Comparison of ENCODE assay signal across 1 cellular context in the genomic region with DNA sequence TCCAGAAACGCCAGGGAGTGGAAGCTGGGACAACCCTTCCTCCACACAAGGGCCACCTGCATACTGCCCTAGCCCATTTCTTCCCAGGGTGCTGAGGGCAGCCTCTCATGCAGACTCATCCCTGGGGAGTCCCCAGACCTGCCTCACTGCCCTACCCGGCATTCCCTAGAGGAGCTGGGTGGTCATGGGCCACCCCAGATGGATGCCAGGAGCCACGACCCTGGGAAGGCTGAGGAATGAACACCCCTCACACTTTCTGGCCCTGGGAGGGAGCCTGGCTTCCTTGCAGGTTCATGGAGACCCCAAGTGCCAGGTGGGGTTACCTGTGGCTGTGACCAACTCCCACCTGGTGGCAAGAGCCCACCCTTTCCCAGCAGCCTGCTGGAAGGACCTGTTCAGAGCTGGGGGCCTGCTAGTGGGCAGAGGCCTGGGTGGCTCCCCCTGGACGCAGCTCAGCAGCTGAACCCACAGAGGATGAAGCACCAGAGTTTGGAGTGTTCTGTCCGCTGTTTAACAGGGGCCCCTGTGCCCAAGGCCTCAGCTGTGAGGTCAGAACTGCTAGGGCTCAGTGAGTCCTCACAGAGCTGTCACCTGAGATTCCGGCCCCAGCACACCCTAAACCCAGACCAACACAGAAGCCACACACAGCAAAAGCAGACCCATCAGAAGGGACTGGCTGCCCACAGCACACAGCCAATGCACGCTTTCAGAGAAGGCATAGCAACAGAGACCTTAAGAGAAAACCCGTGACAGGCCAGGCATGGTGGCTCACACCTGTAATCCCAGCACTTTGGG.
TF ChIP-seq lines count a peak whose summit lies in the region.

No MANE protein-coding gene starts in this region.

TF ChIP-seq in K562, 482 proteins besides CTCF, POLR2A, EP300 and RAD21 (continues in another document):
- TF ChIP-seq MTA1 (IDR thresholded peaks at IDR 0.05; ENCODE audit: borderline replicate concordance) (no peak), MED1 (CRISPR knock-in tag; IDR thresholded peaks at IDR 0.05; ENCODE audit: borderline replicate concordance) (no peak), SMARCA5 (IDR thresholded peaks at IDR 0.05) (no peak), POLR2G (IDR thresholded peaks at IDR 0.05; ENCODE audit: low read depth, low read length) (peak; percentile 85), SP1 (CRISPR knock-in tag; IDR thresholded peaks at IDR 0.05) (no peak), POLR2AphosphoS2 (IDR thresholded peaks at IDR 0.05; ENCODE audit: low read length) (peak; percentile 86), HMG20A (CRISPR knock-in tag; conservative IDR thresholded peaks at IDR 0.05) (no peak), HMGN3 (IDR thresholded peaks at IDR 0.05; ENCODE audit: borderline replicate concordance, extremely low read depth, insufficient read length, low read depth, low read length) (no peak), ZNF263 (CRISPR knock-in tag; IDR thresholded peaks at IDR 0.05; ENCODE audit: borderline replicate concordance) (0 out of 2 replicates have a peak, but pooled peaks have one; percentile 50), SMAD3 (CRISPR knock-in tag; conservative IDR thresholded peaks at IDR 0.05) (0 out of 2 replicates have a peak, but pooled peaks have one; percentile 10), ELF1 (tag; IDR thresholded peaks at IDR 0.05) (no peak), ZNF165 (CRISPR knock-in tag; IDR thresholded peaks at IDR 0.05; ENCODE audit: borderline replicate concordance) (no peak), XRCC3 (IDR thresholded peaks at IDR 0.05) (no peak), SRSF9 (IDR thresholded peaks at IDR 0.05; ENCODE audit: borderline replicate concordance, low read depth, low read length) (no peak), RBFOX2 (IDR thresholded peaks at IDR 0.05; ENCODE audit: low read depth, low read length) (peak; percentile 79), SNRNP70 (optimal IDR thresholded peaks at IDR 0.05; ENCODE audit: low read depth, low read length) (peak; percentile 61), SUPT5H (IDR thresholded peaks at IDR 0.05) (peak; percentile 70), POLR2B (IDR thresholded peaks at IDR 0.05; ENCODE audit: low read depth, partially characterized antibody) (peak; percentile 15), NFIC (IDR thresholded peaks at IDR 0.05) (0 out of 2 replicates have a peak, but pooled peaks have one; percentile 2), ZNF57 (CRISPR knock-in tag; IDR thresholded peaks at IDR 0.05) (no peak), KLF13 (tag; IDR thresholded peaks at IDR 0.05; ENCODE audit: borderline replicate concordance, low read depth) (no peak), HDAC2 (IDR thresholded peaks at IDR 0.05) (no peak), HIVEP1 (CRISPR knock-in tag; IDR thresholded peaks at IDR 0.05) (no peak), PHB (CRISPR knock-in tag; IDR thresholded peaks at IDR 0.05) (no peak), SPI1 (IDR thresholded peaks at IDR 0.05; ENCODE audit: borderline replicate concordance, low read depth, low read length) (no peak), SMAD2 (IDR thresholded peaks at IDR 0.05; ENCODE audit: low read depth, low read length) (no peak), CREB1 (IDR thresholded peaks at IDR 0.05) (peak; percentile 5; the same call in 1 of the 2 replicates), CREB1 (CRISPR knock-in tag; IDR thresholded peaks at IDR 0.05) (no peak), YY1 (IDR thresholded peaks at IDR 0.05; ENCODE audit: borderline replicate concordance in 1 of 3, control insufficient read depth in 1 of 3, extremely low read depth in 1 of 3, insufficient read depth in 3 of 3, insufficient read length in 1 of 3, insufficient replicate concordance in 2 of 3, low read depth in 1 of 3, low read length in 2 of 3) (peak in 1 of 3 experiments; percentile 6), ZFP36 (IDR thresholded peaks at IDR 0.05; ENCODE audit: low read depth, low read length, partially characterized antibody) (no peak), CBFA2T2 (conservative IDR thresholded peaks at IDR 0.05) (no peak), ZNF347 (CRISPR knock-in tag; IDR thresholded peaks at IDR 0.05; ENCODE audit: low read depth) (no peak), DNMT1 (IDR thresholded peaks at IDR 0.05) (no peak), RBM39 (optimal IDR thresholded peaks at IDR 0.05; ENCODE audit: low read depth, low read length) (peak; percentile 94), GATA2 (CRISPR knock-in tag; IDR thresholded peaks at IDR 0.05) (no peak), SIN3B (IDR thresholded peaks at IDR 0.05; ENCODE audit: low read depth) (no peak), RBM22 (IDR thresholded peaks at IDR 0.05; ENCODE audit: low read depth, low read length, poor library complexity, severe bottlenecking) (peak; percentile 81), RBBP5 (IDR thresholded peaks at IDR 0.05; ENCODE audit: borderline replicate concordance, insufficient read depth, low read length, poor library complexity, severe bottlenecking) (peak; percentile 26), E2F3 (CRISPR knock-in tag; IDR thresholded peaks at IDR 0.05) (no peak)
- TF ChIP-seq, protein P1, sequence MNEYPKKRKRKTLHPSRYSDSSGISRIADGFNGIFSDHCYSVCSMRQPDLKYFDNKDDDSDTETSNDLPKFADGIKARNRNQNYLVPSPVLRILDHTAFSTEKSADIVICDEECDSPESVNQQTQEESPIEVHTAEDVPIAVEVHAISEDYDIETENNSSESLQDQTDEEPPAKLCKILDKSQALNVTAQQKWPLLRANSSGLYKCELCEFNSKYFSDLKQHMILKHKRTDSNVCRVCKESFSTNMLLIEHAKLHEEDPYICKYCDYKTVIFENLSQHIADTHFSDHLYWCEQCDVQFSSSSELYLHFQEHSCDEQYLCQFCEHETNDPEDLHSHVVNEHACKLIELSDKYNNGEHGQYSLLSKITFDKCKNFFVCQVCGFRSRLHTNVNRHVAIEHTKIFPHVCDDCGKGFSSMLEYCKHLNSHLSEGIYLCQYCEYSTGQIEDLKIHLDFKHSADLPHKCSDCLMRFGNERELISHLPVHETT (CRISPR knock-in tag; conservative IDR thresholded peaks at IDR 0.05 in 1 of 2, IDR thresholded peaks at IDR 0.05 in 1 of 2) = no peak
- TF ChIP-seq, protein P2, sequence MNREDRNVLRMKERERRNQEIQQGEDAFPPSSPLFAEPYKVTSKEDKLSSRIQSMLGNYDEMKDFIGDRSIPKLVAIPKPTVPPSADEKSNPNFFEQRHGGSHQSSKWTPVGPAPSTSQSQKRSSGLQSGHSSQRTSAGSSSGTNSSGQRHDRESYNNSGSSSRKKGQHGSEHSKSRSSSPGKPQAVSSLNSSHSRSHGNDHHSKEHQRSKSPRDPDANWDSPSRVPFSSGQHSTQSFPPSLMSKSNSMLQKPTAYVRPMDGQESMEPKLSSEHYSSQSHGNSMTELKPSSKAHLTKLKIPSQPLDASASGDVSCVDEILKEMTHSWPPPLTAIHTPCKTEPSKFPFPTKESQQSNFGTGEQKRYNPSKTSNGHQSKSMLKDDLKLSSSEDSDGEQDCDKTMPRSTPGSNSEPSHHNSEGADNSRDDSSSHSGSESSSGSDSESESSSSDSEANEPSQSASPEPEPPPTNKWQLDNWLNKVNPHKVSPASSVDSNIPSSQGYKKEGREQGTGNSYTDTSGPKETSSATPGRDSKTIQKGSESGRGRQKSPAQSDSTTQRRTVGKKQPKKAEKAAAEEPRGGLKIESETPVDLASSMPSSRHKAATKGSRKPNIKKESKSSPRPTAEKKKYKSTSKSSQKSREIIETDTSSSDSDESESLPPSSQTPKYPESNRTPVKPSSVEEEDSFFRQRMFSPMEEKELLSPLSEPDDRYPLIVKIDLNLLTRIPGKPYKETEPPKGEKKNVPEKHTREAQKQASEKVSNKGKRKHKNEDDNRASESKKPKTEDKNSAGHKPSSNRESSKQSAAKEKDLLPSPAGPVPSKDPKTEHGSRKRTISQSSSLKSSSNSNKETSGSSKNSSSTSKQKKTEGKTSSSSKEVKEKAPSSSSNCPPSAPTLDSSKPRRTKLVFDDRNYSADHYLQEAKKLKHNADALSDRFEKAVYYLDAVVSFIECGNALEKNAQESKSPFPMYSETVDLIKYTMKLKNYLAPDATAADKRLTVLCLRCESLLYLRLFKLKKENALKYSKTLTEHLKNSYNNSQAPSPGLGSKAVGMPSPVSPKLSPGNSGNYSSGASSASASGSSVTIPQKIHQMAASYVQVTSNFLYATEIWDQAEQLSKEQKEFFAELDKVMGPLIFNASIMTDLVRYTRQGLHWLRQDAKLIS (CRISPR knock-in tag; IDR thresholded peaks at IDR 0.05) = no peak
- TF ChIP-seq, protein P3, sequence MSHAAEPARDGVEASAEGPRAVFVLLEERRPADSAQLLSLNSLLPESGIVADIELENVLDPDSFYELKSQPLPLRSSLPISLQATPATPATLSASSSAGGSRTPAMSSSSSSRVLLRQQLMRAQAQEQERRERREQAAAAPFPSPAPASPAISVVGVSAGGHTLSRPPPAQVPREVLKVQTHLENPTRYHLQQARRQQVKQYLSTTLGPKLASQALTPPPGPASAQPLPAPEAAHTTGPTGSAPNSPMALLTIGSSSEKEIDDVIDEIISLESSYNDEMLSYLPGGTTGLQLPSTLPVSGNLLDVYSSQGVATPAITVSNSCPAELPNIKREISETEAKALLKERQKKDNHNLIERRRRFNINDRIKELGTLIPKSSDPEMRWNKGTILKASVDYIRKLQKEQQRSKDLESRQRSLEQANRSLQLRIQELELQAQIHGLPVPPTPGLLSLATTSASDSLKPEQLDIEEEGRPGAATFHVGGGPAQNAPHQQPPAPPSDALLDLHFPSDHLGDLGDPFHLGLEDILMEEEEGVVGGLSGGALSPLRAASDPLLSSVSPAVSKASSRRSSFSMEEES (CRISPR knock-in tag; IDR thresholded peaks at IDR 0.05) = no peak
- TF ChIP-seq, protein P4, sequence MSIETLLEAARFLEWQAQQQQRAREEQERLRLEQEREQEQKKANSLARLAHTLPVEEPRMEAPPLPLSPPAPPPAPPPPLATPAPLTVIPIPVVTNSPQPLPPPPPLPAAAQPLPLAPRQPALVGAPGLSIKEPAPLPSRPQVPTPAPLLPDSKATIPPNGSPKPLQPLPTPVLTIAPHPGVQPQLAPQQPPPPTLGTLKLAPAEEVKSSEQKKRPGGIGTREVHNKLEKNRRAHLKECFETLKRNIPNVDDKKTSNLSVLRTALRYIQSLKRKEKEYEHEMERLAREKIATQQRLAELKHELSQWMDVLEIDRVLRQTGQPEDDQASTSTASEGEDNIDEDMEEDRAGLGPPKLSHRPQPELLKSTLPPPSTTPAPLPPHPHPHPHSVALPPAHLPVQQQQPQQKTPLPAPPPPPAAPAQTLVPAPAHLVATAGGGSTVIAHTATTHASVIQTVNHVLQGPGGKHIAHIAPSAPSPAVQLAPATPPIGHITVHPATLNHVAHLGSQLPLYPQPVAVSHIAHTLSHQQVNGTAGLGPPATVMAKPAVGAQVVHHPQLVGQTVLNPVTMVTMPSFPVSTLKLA (conservative IDR thresholded peaks at IDR 0.05) = no peak
- TF ChIP-seq, protein P5, sequence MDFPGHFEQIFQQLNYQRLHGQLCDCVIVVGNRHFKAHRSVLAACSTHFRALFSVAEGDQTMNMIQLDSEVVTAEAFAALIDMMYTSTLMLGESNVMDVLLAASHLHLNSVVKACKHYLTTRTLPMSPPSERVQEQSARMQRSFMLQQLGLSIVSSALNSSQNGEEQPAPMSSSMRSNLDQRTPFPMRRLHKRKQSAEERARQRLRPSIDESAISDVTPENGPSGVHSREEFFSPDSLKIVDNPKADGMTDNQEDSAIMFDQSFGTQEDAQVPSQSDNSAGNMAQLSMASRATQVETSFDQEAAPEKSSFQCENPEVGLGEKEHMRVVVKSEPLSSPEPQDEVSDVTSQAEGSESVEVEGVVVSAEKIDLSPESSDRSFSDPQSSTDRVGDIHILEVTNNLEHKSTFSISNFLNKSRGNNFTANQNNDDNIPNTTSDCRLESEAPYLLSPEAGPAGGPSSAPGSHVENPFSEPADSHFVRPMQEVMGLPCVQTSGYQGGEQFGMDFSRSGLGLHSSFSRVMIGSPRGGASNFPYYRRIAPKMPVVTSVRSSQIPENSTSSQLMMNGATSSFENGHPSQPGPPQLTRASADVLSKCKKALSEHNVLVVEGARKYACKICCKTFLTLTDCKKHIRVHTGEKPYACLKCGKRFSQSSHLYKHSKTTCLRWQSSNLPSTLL (IDR thresholded peaks at IDR 0.05) = no peak
- TF ChIP-seq, protein P6, sequence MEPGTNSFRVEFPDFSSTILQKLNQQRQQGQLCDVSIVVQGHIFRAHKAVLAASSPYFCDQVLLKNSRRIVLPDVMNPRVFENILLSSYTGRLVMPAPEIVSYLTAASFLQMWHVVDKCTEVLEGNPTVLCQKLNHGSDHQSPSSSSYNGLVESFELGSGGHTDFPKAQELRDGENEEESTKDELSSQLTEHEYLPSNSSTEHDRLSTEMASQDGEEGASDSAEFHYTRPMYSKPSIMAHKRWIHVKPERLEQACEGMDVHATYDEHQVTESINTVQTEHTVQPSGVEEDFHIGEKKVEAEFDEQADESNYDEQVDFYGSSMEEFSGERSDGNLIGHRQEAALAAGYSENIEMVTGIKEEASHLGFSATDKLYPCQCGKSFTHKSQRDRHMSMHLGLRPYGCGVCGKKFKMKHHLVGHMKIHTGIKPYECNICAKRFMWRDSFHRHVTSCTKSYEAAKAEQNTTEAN (CRISPR knock-in tag; IDR thresholded peaks at IDR 0.05) = 0 out of 2 replicates have a peak, but pooled peaks have one; percentile 11
- TF ChIP-seq, protein P7, sequence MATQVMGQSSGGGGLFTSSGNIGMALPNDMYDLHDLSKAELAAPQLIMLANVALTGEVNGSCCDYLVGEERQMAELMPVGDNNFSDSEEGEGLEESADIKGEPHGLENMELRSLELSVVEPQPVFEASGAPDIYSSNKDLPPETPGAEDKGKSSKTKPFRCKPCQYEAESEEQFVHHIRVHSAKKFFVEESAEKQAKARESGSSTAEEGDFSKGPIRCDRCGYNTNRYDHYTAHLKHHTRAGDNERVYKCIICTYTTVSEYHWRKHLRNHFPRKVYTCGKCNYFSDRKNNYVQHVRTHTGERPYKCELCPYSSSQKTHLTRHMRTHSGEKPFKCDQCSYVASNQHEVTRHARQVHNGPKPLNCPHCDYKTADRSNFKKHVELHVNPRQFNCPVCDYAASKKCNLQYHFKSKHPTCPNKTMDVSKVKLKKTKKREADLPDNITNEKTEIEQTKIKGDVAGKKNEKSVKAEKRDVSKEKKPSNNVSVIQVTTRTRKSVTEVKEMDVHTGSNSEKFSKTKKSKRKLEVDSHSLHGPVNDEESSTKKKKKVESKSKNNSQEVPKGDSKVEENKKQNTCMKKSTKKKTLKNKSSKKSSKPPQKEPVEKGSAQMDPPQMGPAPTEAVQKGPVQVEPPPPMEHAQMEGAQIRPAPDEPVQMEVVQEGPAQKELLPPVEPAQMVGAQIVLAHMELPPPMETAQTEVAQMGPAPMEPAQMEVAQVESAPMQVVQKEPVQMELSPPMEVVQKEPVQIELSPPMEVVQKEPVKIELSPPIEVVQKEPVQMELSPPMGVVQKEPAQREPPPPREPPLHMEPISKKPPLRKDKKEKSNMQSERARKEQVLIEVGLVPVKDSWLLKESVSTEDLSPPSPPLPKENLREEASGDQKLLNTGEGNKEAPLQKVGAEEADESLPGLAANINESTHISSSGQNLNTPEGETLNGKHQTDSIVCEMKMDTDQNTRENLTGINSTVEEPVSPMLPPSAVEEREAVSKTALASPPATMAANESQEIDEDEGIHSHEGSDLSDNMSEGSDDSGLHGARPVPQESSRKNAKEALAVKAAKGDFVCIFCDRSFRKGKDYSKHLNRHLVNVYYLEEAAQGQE (CRISPR knock-in tag; IDR thresholded peaks at IDR 0.05; ENCODE audit: low read depth) = no peak
